ENCODE assay signal across 1 cellular context in the genomic region with DNA sequence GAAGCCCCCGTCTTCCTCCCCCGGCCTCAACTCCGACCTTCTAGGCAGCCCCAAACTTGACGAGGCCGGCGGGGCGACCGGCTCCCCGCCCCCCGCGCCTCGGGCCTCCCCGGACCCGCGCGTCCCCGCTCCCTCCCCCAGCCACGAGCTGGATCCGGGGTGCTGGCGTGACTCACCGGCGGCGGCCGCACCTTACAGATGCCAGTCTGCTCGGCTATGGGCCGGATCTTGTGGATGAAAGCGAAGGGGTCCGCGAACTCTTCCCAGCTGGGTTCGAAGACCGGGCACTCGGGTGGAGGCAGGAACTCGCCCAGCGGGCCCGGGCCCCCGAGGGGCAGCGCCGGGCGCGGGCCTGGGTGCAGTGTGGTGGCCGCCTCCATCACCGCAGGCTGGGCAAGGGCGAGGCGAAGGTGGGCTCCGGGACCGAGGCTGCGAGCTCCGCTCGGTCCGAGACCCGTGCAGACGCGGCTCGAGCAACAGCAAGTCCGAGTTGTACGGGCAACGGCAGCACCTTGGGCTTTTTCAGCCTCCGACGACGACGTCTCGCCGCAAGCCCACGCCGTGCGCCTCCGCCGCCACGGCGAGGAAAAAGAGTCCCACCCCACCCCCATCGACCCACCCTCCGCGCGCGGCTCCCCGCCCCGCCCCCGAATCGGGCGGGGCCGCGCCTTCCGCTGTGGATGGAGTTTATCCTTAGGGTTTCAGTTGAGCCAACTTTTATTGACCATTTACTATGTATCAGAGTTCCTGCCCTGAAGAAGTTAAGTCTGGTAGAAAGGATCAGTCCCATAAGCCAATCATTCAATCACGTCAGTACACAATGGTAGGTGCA.
TF ChIP-seq lines count a peak whose summit lies in the region.

A gene (minus strand): TSS at position 496 of the 832 bp plus-strand sequence. CDS start 116 bp downstream, at position 380.

TF ChIP-seq in K562, 482 proteins besides CTCF, POLR2A, EP300 and RAD21 (continued from another document and continues in another):
- TF ChIP-seq, protein P1, sequence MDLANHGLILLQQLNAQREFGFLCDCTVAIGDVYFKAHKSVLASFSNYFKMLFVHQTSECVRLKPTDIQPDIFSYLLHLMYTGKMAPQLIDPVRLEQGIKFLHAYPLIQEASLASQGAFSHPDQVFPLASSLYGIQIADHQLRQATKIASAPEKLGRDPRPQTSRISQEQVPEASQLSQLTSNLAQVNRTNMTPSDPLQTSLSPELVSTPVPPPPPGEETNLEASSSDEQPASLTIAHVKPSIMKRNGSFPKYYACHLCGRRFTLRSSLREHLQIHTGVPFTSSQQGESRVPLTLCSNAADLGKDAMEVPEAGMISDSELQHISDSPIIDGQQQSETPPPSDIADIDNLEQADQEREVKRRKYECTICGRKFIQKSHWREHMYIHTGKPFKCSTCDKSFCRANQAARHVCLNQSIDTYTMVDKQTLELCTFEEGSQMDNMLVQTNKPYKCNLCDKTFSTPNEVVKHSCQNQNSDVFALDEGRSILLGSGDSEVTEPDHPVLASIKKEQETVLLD (IDR thresholded peaks at IDR 0.05), result peak; percentile 81
- TF ChIP-seq ZNF253 (CRISPR knock-in tag; conservative IDR thresholded peaks at IDR 0.05) (no peak), HEY1 (CRISPR knock-in tag; IDR thresholded peaks at IDR 0.05; ENCODE audit: borderline replicate concordance) (no peak), RFX1 (IDR thresholded peaks at IDR 0.05) (no peak), ARID1B (IDR thresholded peaks at IDR 0.05) (no peak), ZNF408 (CRISPR knock-in tag; IDR thresholded peaks at IDR 0.05; ENCODE audit: low read depth) (no peak), KLF13 (tag; IDR thresholded peaks at IDR 0.05; ENCODE audit: borderline replicate concordance, low read depth) (0 out of 2 replicates have a peak, but pooled peaks have one; percentile 19), TAL1 (IDR thresholded peaks at IDR 0.05) (no peak), RHOXF2B (CRISPR knock-in tag; conservative IDR thresholded peaks at IDR 0.05) (no peak), NUFIP1 (IDR thresholded peaks at IDR 0.05; ENCODE audit: partially characterized antibody) (no peak), TARDBP (IDR thresholded peaks at IDR 0.05) (no peak), SIRT6 (IDR thresholded peaks at IDR 0.05; ENCODE audit: low read depth, low read length) (no peak), RBM22 (IDR thresholded peaks at IDR 0.05; ENCODE audit: low read depth, low read length, poor library complexity, severe bottlenecking) (no peak), SRSF7 (optimal IDR thresholded peaks at IDR 0.05; ENCODE audit: low read depth, low read length) (no peak), HDAC6 (IDR thresholded peaks at IDR 0.05; ENCODE audit: low read depth, low read length) (no peak), RBFOX2 (IDR thresholded peaks at IDR 0.05; ENCODE audit: low read depth, low read length) (peak; percentile 92), HNRNPK (IDR thresholded peaks at IDR 0.05; ENCODE audit: low read depth, low read length, poor library complexity, severe bottlenecking) (peak; percentile 38), KAT7 (CRISPR knock-in tag; IDR thresholded peaks at IDR 0.05; ENCODE audit: borderline replicate concordance) (no peak), YBX1 (IDR thresholded peaks at IDR 0.05) (no peak), KLF6 (CRISPR knock-in tag; IDR thresholded peaks at IDR 0.05; ENCODE audit: borderline replicate concordance) (no peak), BRF1 (IDR thresholded peaks at IDR 0.05; ENCODE audit: borderline replicate concordance, extremely low read depth, insufficient read length) (no peak), GTF2F1 (IDR thresholded peaks at IDR 0.05; ENCODE audit: low read depth, low read length) (0 out of 2 replicates have a peak, but pooled peaks have one; percentile 38), ZNF224 (CRISPR knock-in tag; IDR thresholded peaks at IDR 0.05) (no peak), NR3C1 (CRISPR knock-in tag; IDR thresholded peaks at IDR 0.05) (no peak), NFIX (CRISPR knock-in tag; IDR thresholded peaks at IDR 0.05; ENCODE audit: low read depth) (no peak), ZNF57 (CRISPR knock-in tag; IDR thresholded peaks at IDR 0.05) (no peak), EP400 (IDR thresholded peaks at IDR 0.05) (peak; percentile 70; the same call in 1 of the 2 replicates), GABPB2 (CRISPR knock-in tag; conservative IDR thresholded peaks at IDR 0.05) (no peak), FOXK1 (CRISPR knock-in tag; IDR thresholded peaks at IDR 0.05; ENCODE audit: borderline replicate concordance) (peak; percentile 33; the same call in 1 of the 2 replicates), CBX3 (IDR thresholded peaks at IDR 0.05; ENCODE audit: borderline replicate concordance in 1 of 2, low read length in 2 of 2) (peak in 1 of 2 experiments; percentile 44; a peak in 1 of 3 replicates), ETV1 (tag; conservative IDR thresholded peaks at IDR 0.05; ENCODE audit: low read depth) (no peak), ELF4 (CRISPR knock-in tag; IDR thresholded peaks at IDR 0.05) (no peak), SP1 (CRISPR knock-in tag; IDR thresholded peaks at IDR 0.05) (peak; percentile 70), DMBX1 (CRISPR knock-in tag; IDR thresholded peaks at IDR 0.05; ENCODE audit: borderline replicate concordance) (no peak), ADNP (tag; IDR thresholded peaks at IDR 0.05) (no peak)
- TF ChIP-seq, protein P2, sequence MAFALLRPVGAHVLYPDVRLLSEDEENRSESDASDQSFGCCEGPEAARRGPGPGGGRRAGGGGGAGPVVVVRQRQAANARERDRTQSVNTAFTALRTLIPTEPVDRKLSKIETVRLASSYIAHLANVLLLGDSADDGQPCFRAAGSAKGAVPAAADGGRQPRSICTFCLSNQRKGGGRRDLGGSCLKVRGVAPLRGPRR (CRISPR knock-in tag; IDR thresholded peaks at IDR 0.05), result no peak
- TF ChIP-seq, protein P3, sequence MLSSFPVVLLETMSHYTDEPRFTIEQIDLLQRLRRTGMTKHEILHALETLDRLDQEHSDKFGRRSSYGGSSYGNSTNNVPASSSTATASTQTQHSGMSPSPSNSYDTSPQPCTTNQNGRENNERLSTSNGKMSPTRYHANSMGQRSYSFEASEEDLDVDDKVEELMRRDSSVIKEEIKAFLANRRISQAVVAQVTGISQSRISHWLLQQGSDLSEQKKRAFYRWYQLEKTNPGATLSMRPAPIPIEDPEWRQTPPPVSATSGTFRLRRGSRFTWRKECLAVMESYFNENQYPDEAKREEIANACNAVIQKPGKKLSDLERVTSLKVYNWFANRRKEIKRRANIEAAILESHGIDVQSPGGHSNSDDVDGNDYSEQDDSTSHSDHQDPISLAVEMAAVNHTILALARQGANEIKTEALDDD (IDR thresholded peaks at IDR 0.05), result no peak
- TF ChIP-seq, protein P4, sequence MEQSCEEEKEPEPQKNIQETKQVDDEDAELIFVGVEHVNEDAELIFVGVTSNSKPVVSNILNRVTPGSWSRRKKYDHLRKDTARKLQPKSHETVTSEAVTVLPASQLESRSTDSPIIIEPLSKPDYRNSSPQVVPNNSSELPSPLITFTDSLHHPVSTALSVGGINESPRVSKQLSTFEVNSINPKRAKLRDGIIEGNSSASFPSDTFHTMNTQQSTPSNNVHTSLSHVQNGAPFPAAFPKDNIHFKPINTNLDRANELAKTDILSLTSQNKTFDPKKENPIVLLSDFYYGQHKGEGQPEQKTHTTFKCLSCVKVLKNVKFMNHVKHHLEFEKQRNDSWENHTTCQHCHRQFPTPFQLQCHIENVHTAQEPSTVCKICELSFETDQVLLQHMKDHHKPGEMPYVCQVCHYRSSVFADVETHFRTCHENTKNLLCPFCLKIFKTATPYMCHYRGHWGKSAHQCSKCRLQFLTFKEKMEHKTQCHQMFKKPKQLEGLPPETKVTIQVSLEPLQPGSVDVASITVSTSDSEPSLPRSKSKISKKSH (CRISPR knock-in tag; IDR thresholded peaks at IDR 0.05), result no peak
- TF ChIP-seq, protein P5, sequence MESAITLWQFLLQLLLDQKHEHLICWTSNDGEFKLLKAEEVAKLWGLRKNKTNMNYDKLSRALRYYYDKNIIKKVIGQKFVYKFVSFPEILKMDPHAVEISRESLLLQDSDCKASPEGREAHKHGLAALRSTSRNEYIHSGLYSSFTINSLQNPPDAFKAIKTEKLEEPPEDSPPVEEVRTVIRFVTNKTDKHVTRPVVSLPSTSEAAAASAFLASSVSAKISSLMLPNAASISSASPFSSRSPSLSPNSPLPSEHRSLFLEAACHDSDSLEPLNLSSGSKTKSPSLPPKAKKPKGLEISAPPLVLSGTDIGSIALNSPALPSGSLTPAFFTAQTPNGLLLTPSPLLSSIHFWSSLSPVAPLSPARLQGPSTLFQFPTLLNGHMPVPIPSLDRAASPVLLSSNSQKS (CRISPR knock-in tag; IDR thresholded peaks at IDR 0.05), result no peak
- TF ChIP-seq, protein P6, sequence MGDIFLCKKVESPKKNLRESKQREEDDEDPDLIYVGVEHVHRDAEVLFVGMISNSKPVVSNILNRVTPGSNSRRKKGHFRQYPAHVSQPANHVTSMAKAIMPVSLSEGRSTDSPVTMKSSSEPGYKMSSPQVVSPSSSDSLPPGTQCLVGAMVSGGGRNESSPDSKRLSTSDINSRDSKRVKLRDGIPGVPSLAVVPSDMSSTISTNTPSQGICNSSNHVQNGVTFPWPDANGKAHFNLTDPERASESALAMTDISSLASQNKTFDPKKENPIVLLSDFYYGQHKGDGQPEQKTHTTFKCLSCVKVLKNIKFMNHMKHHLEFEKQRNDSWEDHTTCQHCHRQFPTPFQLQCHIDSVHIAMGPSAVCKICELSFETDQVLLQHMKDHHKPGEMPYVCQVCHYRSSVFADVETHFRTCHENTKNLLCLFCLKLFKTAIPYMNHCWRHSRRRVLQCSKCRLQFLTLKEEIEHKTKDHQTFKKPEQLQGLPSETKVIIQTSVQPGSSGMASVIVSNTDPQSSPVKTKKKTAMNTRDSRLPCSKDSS (IDR thresholded peaks at IDR 0.05; ENCODE audit: low read depth, partially characterized antibody), result no peak
- TF ChIP-seq, protein P7, sequence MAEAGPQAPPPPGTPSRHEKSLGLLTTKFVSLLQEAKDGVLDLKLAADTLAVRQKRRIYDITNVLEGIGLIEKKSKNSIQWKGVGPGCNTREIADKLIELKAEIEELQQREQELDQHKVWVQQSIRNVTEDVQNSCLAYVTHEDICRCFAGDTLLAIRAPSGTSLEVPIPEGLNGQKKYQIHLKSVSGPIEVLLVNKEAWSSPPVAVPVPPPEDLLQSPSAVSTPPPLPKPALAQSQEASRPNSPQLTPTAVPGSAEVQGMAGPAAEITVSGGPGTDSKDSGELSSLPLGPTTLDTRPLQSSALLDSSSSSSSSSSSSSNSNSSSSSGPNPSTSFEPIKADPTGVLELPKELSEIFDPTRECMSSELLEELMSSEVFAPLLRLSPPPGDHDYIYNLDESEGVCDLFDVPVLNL (CRISPR knock-in tag; IDR thresholded peaks at IDR 0.05; ENCODE audit: low read depth), result no peak
- TF ChIP-seq, protein P8, sequence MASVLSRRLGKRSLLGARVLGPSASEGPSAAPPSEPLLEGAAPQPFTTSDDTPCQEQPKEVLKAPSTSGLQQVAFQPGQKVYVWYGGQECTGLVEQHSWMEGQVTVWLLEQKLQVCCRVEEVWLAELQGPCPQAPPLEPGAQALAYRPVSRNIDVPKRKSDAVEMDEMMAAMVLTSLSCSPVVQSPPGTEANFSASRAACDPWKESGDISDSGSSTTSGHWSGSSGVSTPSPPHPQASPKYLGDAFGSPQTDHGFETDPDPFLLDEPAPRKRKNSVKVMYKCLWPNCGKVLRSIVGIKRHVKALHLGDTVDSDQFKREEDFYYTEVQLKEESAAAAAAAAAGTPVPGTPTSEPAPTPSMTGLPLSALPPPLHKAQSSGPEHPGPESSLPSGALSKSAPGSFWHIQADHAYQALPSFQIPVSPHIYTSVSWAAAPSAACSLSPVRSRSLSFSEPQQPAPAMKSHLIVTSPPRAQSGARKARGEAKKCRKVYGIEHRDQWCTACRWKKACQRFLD (CRISPR knock-in tag; IDR thresholded peaks at IDR 0.05), result peak; percentile 85
- TF ChIP-seq, protein P9, sequence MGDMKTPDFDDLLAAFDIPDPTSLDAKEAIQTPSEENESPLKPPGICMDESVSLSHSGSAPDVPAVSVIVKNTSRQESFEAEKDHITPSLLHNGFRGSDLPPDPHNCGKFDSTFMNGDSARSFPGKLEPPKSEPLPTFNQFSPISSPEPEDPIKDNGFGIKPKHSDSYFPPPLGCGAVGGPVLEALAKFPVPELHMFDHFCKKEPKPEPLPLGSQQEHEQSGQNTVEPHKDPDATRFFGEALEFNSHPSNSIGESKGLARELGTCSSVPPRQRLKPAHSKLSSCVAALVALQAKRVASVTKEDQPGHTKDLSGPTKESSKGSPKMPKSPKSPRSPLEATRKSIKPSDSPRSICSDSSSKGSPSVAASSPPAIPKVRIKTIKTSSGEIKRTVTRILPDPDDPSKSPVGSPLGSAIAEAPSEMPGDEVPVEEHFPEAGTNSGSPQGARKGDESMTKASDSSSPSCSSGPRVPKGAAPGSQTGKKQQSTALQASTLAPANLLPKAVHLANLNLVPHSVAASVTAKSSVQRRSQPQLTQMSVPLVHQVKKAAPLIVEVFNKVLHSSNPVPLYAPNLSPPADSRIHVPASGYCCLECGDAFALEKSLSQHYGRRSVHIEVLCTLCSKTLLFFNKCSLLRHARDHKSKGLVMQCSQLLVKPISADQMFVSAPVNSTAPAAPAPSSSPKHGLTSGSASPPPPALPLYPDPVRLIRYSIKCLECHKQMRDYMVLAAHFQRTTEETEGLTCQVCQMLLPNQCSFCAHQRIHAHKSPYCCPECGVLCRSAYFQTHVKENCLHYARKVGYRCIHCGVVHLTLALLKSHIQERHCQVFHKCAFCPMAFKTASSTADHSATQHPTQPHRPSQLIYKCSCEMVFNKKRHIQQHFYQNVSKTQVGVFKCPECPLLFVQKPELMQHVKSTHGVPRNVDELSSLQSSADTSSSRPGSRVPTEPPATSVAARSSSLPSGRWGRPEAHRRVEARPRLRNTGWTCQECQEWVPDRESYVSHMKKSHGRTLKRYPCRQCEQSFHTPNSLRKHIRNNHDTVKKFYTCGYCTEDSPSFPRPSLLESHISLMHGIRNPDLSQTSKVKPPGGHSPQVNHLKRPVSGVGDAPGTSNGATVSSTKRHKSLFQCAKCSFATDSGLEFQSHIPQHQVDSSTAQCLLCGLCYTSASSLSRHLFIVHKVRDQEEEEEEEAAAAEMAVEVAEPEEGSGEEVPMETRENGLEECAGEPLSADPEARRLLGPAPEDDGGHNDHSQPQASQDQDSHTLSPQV (IDR thresholded peaks at IDR 0.05), result no peak
- TF ChIP-seq, protein P10, sequence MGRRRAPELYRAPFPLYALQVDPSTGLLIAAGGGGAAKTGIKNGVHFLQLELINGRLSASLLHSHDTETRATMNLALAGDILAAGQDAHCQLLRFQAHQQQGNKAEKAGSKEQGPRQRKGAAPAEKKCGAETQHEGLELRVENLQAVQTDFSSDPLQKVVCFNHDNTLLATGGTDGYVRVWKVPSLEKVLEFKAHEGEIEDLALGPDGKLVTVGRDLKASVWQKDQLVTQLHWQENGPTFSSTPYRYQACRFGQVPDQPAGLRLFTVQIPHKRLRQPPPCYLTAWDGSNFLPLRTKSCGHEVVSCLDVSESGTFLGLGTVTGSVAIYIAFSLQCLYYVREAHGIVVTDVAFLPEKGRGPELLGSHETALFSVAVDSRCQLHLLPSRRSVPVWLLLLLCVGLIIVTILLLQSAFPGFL (CRISPR knock-in tag; IDR thresholded peaks at IDR 0.05), result no peak
- TF ChIP-seq, protein P11, sequence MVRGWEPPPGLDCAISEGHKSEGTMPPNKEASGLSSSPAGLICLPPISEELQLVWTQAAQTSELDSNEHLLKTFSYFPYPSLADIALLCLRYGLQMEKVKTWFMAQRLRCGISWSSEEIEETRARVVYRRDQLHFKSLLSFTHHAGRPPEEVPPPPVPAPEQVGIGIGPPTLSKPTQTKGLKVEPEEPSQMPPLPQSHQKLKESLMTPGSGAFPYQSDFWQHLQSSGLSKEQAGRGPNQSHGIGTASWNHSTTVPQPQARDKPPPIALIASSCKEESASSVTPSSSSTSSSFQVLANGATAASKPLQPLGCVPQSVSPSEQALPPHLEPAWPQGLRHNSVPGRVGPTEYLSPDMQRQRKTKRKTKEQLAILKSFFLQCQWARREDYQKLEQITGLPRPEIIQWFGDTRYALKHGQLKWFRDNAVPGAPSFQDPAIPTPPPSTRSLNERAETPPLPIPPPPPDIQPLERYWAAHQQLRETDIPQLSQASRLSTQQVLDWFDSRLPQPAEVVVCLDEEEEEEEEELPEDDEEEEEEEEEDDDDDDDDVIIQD (CRISPR knock-in tag; IDR thresholded peaks at IDR 0.05), result no peak
